In the genomic region with DNA sequence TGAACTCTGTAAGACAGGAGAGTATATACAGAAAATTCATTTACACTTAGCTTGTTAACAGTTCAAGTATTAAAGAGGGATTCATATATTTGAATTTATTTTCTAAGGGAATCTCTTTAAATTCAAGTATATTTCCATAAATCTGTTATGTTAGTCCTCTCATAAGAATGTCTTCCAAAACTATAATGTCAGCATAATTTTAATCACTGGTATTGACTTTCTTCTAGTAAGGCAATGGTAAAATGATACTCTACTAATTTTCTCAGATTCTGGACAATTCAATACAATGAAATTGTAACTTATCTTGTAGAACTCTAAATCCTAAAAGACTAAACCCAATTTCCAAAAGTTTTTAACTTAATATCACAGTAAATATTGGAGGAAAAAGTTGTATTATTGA, we compare ENCODE assay signal across 1 cellular context.
TF ChIP-seq lines count a peak whose summit lies in the region.

No MANE protein-coding gene starts in this region.

TF ChIP-seq in K562, 482 proteins besides CTCF, POLR2A, EP300 and RAD21 (continued from another document):
- TF ChIP-seq, protein P1, sequence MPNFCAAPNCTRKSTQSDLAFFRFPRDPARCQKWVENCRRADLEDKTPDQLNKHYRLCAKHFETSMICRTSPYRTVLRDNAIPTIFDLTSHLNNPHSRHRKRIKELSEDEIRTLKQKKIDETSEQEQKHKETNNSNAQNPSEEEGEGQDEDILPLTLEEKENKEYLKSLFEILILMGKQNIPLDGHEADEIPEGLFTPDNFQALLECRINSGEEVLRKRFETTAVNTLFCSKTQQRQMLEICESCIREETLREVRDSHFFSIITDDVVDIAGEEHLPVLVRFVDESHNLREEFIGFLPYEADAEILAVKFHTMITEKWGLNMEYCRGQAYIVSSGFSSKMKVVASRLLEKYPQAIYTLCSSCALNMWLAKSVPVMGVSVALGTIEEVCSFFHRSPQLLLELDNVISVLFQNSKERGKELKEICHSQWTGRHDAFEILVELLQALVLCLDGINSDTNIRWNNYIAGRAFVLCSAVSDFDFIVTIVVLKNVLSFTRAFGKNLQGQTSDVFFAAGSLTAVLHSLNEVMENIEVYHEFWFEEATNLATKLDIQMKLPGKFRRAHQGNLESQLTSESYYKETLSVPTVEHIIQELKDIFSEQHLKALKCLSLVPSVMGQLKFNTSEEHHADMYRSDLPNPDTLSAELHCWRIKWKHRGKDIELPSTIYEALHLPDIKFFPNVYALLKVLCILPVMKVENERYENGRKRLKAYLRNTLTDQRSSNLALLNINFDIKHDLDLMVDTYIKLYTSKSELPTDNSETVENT (CRISPR knock-in tag; IDR thresholded peaks at IDR 0.05), result no peak
- 0 out of 2 replicates have a peak, but pooled peaks have one; percentile 6 for TF ChIP-seq MAFG (tag; conservative IDR thresholded peaks at IDR 0.05)
